In the genomic region with DNA sequence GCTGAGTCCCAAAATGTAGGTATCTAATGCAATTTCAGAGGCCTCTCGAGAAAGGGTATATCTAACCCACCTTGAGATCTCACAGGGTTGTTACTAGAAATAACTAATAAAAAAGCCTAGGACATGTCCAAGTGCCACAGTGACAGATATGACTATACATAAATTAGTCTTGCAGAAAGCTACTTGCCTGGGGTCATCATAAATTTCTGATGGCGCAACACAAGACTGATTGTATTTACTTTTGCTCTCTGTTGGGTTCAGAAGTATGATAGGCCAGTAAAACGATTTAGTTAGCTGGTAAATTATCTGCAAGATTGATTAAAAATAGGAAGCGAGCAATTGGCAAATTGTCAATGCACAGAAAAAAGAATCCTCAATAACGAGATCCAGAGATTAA, we compare ENCODE assay signal across 25 cellular contexts.
DNase-seq lines count a peak whose midpoint lies in the region; ATAC-seq, FAIRE-seq and TF ChIP-seq lines count a peak whose summit lies in the region.
"Had no signal": no experiment of that assay in that cellular context is flagged by ENCODE, and none has a peak within 500 bp of the region (broad histone marks: within the 10 kb centered on the region; RNA-seq: fewer than 3 reads in every experiment).

No MANE protein-coding gene starts in this region.

- 0 out of 2 replicates have a peak, but pooled peaks cover 3% of the 10 kb centered on the region for H3K9me3 ChIP-seq in Caco-2
- no peaks in the 10 kb centered on the region for H3K9me3 ChIP-seq in thyroid gland
- H3K9me3 ChIP-seq: SJCRH30 had no signal

- H3K4me3 ChIP-seq in Caco-2 (ENCODE audit: low read depth, low read length) (no peak overlapping the region), thyroid gland (replicated peaks in 1 of 3) (no peak overlapping the region)
- H3K4me3 ChIP-seq: BLaER1 treated with 17β-estradiol and CSF1 and Interleukin-3, amounts not matched to agents 10 nM and 100 nM; GM12878; PC-9; SJCRH30 had no signal

- CTCF ChIA-PET in Caco-2 (lab: Charles Lee), result no interaction called here

- H3K9me3 Mint-ChIP-seq in Caco-2 (ENCODE audit: unreplicated experiment), result peaks cover 13% of the 10 kb centered on the region
- H3K9me3 Mint-ChIP-seq: CD4-positive, alpha-beta T cell had no signal

- intact Hi-C loops in Caco-2 (cut with micrococcal nuclease; ENCODE audit: unreplicated experiment) (no loop called here), left colon (cut with DNase I, micrococcal nuclease) (no loop called here), thyroid gland (cut with DNase I) (no loop called here)

- peaks cover 28% of the 10 kb centered on the region for H3K4me1 Mint-ChIP-seq in Caco-2 (ENCODE audit: low read depth, unreplicated experiment)

- H3K36me3 Mint-ChIP-seq in Caco-2 (ENCODE audit: insufficient read depth, unreplicated experiment), result no peaks in the 10 kb centered on the region

- peaks cover 24% of the 10 kb centered on the region for H3K4me1 ChIP-seq in Caco-2
- peaks cover 13 to 29% of the 10 kb centered on the region in 2 donors for H3K4me1 ChIP-seq in thyroid gland
- H3K4me1 ChIP-seq: SJCRH30 had no signal

- POLR2A ChIA-PET in Caco-2 (lab: Charles Lee), result no interaction called here

- no TSS peak for BruUV-seq in Caco-2 (replicated peaks; lab: Mats Ljungman, UMichigan)

- peak overlapping the region in 2 of 3 donors; percentile 63 for H3K27ac ChIP-seq in thyroid gland
- H3K27ac ChIP-seq: BLaER1 treated with 17β-estradiol and CSF1 and Interleukin-3, amounts not matched to agents 10 nM and 100 nM; PC-9; SJCRH30 had no signal

- H3K4me3 Mint-ChIP-seq in Caco-2 (ENCODE audit: unreplicated experiment), result peak overlapping the region; percentile 14
- H3K4me3 Mint-ChIP-seq: CD4-positive, alpha-beta T cell had no signal

- H3K36me3 ChIP-seq in Caco-2 (ENCODE audit: control insufficient read depth, insufficient read depth, low read length) (no peaks in the 10 kb centered on the region; the same call in 1 of the 2 replicates), thyroid gland (no peaks in the 10 kb centered on the region)
- H3K36me3 ChIP-seq: BLaER1 treated with 17β-estradiol and CSF1 and Interleukin-3, amounts not matched to agents 10 nM and 100 nM; SJCRH30 had no signal

- DNase-seq in Caco-2 (peak; percentile 44 to 62), HTR-8/SVneo (ENCODE audit: insufficient read length, low spot score) (no peak), left colon (no peak), thyroid gland (no peak), NCI-H1048 (lab: John Stamatoyannopoulos, UW) (no peak)
- DNase-seq in activated CD4-positive, CD25-positive, alpha-beta regulatory T cell (lab: John Stamatoyannopoulos, UW), result no peak
- DNase-seq: CD4-positive, alpha-beta T cell; EL; GDM1; GOT3; HCEC 1CT; Karpas-422; MV-4-11; NCI-H1105 treated with DMSO at 0.1 percent for 48 hours; NCI-H146; NCI-H2029; NCI-H446 treated with DMSO at 0.1 percent for 48 hours; NCI-H526; PC-9; SJCRH30 had no signal

- no peaks in the 10 kb centered on the region for H3K27me3 Mint-ChIP-seq in Caco-2 (ENCODE audit: insufficient read depth, unreplicated experiment)
- H3K27me3 Mint-ChIP-seq: CD4-positive, alpha-beta T cell had no signal

- H3K27ac Mint-ChIP-seq in Caco-2 (ENCODE audit: unreplicated experiment), result no peak overlapping the region
- H3K27ac Mint-ChIP-seq: CD4-positive, alpha-beta T cell had no signal

- ATAC-seq in left colon (peak; percentile 62), HG02642 (IDR thresholded peaks at IDR 0.05; ENCODE audit: poor library complexity, unreplicated experiment) (no peak)
- ATAC-seq: GM12878, Right ventricle myocardium inferior, SK-N-SH treated with all-trans-retinoic acid at 6 μM for 48 hours had no signal

- TF ChIP-seq CTCF in Caco-2 (IDR thresholded peaks at IDR 0.05; ENCODE audit: insufficient read depth in 1 of 2, low read depth in 1 of 2, low read length in 1 of 2, severe bottlenecking in 1 of 2, unreplicated experiment in 1 of 2) (no peak), thyroid gland (IDR thresholded peaks at IDR 0.05) (no peak)

- H3K27me3 ChIP-seq in Caco-2 (replicated peaks; ENCODE audit: control insufficient read depth, insufficient read depth, low read length) (no peaks in the 10 kb centered on the region), thyroid gland (no peaks in the 10 kb centered on the region)
- H3K27me3 ChIP-seq: BLaER1 treated with 17β-estradiol and CSF1 and Interleukin-3, amounts not matched to agents 10 nM and 100 nM; SJCRH30 had no signal

- TF ChIP-seq POLR2A in thyroid gland (IDR thresholded peaks at IDR 0.05), result no peak

- FAIRE-seq in HTR-8/SVneo (lab: Jason Lieb, UNC), result peak; percentile 4
- FAIRE-seq: GM12878 had no signal

- 79 to 83% methylated on average over 5 of the region's 5 CpGs for WGBS in thyroid gland, 2 donors

Comparison
In these comparisons a context has a peak if more than half of its experiments do, and no peak if none do; other contexts are left out.
1. DNase-seq: peak in Caco-2 (2 of 2); none in HTR-8/SVneo (single experiment), left colon (0 of 2), thyroid gland (0 of 2), NCI-H1048 (single experiment) and activated CD4-positive, CD25-positive, alpha-beta regulatory T cell (0 of 4).